ENCODE assay signal across 7 cellular contexts in the genomic region with DNA sequence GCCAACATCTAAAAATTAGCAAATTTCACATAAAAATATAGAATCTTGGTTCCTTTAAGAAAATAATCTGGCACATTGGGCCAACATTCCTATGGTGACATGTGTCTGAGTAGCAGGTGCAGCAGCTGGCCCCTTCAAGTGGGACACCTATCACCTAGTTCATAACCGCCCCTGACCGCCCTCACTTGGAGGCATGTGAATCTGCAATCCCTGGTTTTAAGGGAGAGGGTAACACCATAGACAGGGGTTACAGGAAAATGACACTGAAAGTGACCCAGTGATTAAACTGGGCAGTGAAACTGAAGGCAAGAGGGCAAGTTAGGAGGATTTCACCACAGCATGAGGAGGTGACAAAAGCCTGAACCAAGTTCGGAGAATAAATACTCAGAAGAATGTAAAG. TPM values are rescaled to one million over a fixed set of nuclear protein-coding genes. Genes with fewer than 3 reads are reported as not detected.
DNase-seq lines count a peak whose midpoint lies in the region; ATAC-seq and TF ChIP-seq lines count a peak whose summit lies in the region.

No MANE protein-coding gene starts in this region.

- no peaks in the 10 kb centered on the region for H3F3A ChIP-seq in PC-9 (ENCODE audit: insufficient read depth, low read depth)

- H3K9me3 ChIP-seq in PC-9 (ENCODE audit: insufficient read depth, low read depth): 0 out of 2 replicates have a peak, but pooled peaks cover 3% of the 10 kb centered on the region
- H3K9me3 ChIP-seq in esophagus squamous epithelium: no peaks in the 10 kb centered on the region

- CTCF ChIA-PET in PC-9 (lab: Charles Lee): no interaction called here

- no TSS peak for BruUV-seq in PC-9 (replicated peaks; lab: Mats Ljungman, UMichigan)

- H3K4me1 ChIP-seq in PC-9 (replicated peaks; ENCODE audit: insufficient read depth) (peaks cover 29% of the 10 kb centered on the region), esophagus squamous epithelium (peaks cover 13 to 44% (median 19%) of the 10 kb centered on the region in 3 donors)

- TF ChIP-seq CTCF in PC-9 (conservative IDR thresholded peaks at IDR 0.05): no peak
- TF ChIP-seq CTCF in esophagus squamous epithelium (IDR thresholded peaks at IDR 0.05): no peak

- H2AFZ ChIP-seq in PC-9: no peak overlapping the region

- H3K27ac ChIP-seq in PC-9 (no peak overlapping the region; the same call in 1 of the 2 replicates), esophagus squamous epithelium (peak overlapping the region in 2 of 4 donors; percentile 82 to 87)

- H3K36me3 ChIP-seq in PC-9 (ENCODE audit: low read depth) (no peaks in the 10 kb centered on the region), esophagus squamous epithelium (no peaks in the 10 kb centered on the region)

- 67 to 70% methylated on average over 3 of the region's 3 CpGs for WGBS in esophagus squamous epithelium, 2 donors

- DNase-seq in PC-9 (peak in 1 of 2 experiments; percentile 33), esophagus squamous epithelium (lab: John Stamatoyannopoulos, UW) (no peak), skeletal muscle cell (ENCODE audit: low read depth) (no peak), NCI-H524 (lab: John Stamatoyannopoulos, UW) (no peak)

- H3K27me3 ChIP-seq in PC-9 (ENCODE audit: insufficient read depth, low read depth) (no peaks in the 10 kb centered on the region), esophagus squamous epithelium (no peaks in the 10 kb centered on the region)

- intact Hi-C loops in PC-9 (cut with micrococcal nuclease; ENCODE audit: unreplicated experiment): no loop called here
- intact Hi-C loops in esophagus squamous epithelium (cut with DNase I): no loop called here

- ATAC-seq in HG03439 (IDR thresholded peaks at IDR 0.05; ENCODE audit: unreplicated experiment): no peak
- no peak for ATAC-seq in HG02642 (IDR thresholded peaks at IDR 0.05; ENCODE audit: poor library complexity, unreplicated experiment)

- peaks cover 14% of the 10 kb centered on the region for H3K79me2 ChIP-seq in PC-9 (ENCODE audit: low read depth)

- H3K4me3 ChIP-seq in GM08714 (ENCODE audit: low read length) (peak overlapping the region; percentile 67), PC-9 (peak overlapping the region; percentile 88; the same call in 1 of the 2 replicates), esophagus squamous epithelium (peak overlapping the region; percentile 61 to 93 (median 87)), skeletal muscle cell (ENCODE audit: low read depth, low read length) (peak overlapping the region; percentile 87)

- no peak for TF ChIP-seq POLR2A in esophagus squamous epithelium (IDR thresholded peaks at IDR 0.05)

- H3K9me2 ChIP-seq in PC-9 (ENCODE audit: insufficient read depth): no peaks in the 10 kb centered on the region

- POLR2A ChIA-PET in PC-9 (lab: Charles Lee; ENCODE audit: unreplicated experiment): no interaction called here

- H3K4me2 ChIP-seq in PC-9: peak overlapping the region; percentile 97

- no peaks in the 10 kb centered on the region for H4K20me1 ChIP-seq in PC-9 (ENCODE audit: insufficient read depth)

RNA-seq across cellular contexts. Expression of gene RSU1, which starts 1.1 kb away (rescaled TPM):
- 40.6 and 44.5 TPM in 2 replicates for total RNA-seq in PC-9 (2021)
- 10 to 100 TPM; 43.5 to 61.5 (median 51.3) TPM for total RNA-seq in esophagus squamous epithelium
